ENCODE assay signal across 9 cellular contexts in genomic region chr10:110311357-110311949, GRCh38.
DNase-seq lines count a peak whose midpoint lies in the region; ATAC-seq lines count a peak whose summit lies in the region.
"Had no signal": no experiment of that assay in that cellular context is flagged by ENCODE, and none has a peak within 500 bp of the region (broad histone marks: within the 10 kb centered on the region; RNA-seq: fewer than 3 reads in every experiment).

No MANE protein-coding gene starts in this region.

- H3K27me3 ChIP-seq in iPS DF 6.9 (ENCODE audit: control insufficient read depth, insufficient read depth, low read length) = no peaks in the 10 kb centered on the region

- no peaks in the 10 kb centered on the region for H3K4me1 ChIP-seq in iPS DF 6.9 (ENCODE audit: control insufficient read depth, insufficient read depth, low read length)

- no peak overlapping the region for H3K4me3 ChIP-seq in iPS DF 6.9 (ENCODE audit: low read length)

- ATAC-seq in HG03571 (IDR thresholded peaks at IDR 0.05; ENCODE audit: unreplicated experiment) = peak; percentile 65
- no peak for ATAC-seq in HG03280 (IDR thresholded peaks at IDR 0.05; ENCODE audit: unreplicated experiment)

- DNase-seq in activated CD4-positive, alpha-beta T cell treated with anti-CD3 and anti-CD28 coated beads for 24 hours (ENCODE audit: low read depth in 2 of 2) = peak; percentile 32 to 38
- no peak for DNase-seq in activated CD4-positive, alpha-beta T cell treated with anti-CD3 and anti-CD28 coated beads for 1 hour
- DNase-seq in OCI-M1 (lab: John Stamatoyannopoulos, UW) (peak; percentile 81), amniotic epithelial cell (ENCODE audit: low read depth) (peak; percentile 47), iPS DF 6.9 (ENCODE audit: low read depth, low spot score) (peak; percentile 25)
- DNase-seq in stimulated activated CD4-positive, alpha-beta T cell treated with anti-CD3 and anti-CD28 coated beads, Interleukin-2, amount 100 ng/mL, for 24 hours = peak; percentile 49 to 56

- no peak overlapping the region for H3K27ac ChIP-seq in iPS DF 6.9 (ENCODE audit: low read length)
- H3K27ac ChIP-seq: epithelial cell of prostate had no signal

- H3K9me3 ChIP-seq in iPS DF 6.9 (ENCODE audit: control insufficient read depth, insufficient read depth, low read length) = no peaks in the 10 kb centered on the region

- no peaks in the 10 kb centered on the region for H3K36me3 ChIP-seq in iPS DF 6.9 (ENCODE audit: control insufficient read depth, insufficient read depth, low read length)

- no CpG with 5 or more reads among the region's 3 CpGs for WGBS in iPS DF 6.9 (ENCODE audit: insufficient coverage, insufficient read length)
